ENCODE assay signal across 21 cellular contexts in the genomic region with DNA sequence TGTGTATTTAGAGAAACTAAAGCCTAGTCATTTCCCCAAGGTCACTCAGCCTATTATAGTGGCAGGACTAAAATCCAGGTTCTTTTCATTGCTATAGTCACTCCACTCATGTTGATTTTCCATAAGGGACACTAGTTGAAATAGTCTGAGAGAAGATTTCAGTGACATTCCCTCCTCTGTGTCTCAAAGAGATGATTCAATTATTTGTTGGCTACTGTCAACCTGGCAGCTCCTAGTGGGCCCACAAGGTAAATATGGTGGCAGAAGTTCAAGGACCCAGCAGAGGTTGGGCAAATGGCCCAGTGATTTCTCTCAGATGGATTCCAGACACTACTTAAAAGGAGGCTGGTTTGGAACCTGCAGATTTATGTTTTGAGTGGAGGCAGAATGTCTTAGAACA.
"Had no signal": no experiment of that assay in that cellular context is flagged by ENCODE, and none has a peak within 500 bp of the region (broad histone marks: within the 10 kb centered on the region; RNA-seq: fewer than 3 reads in every experiment).

No MANE protein-coding gene starts in this region.

- H3K36me3 Mint-ChIP-seq: activated naive CD8-positive, alpha-beta T cell had no signal

- H3K36me3 ChIP-seq: pancreas, uterus had no signal

- H3K27ac Mint-ChIP-seq: activated CD4-positive, alpha-beta memory T cell treated with anti-CD3 and anti-CD28 coated beads for 36 hours; activated naive CD8-positive, alpha-beta T cell; activated T-cell treated with anti-CD3 and anti-CD28 coated beads, Interleukin-2, amount 50 U/mL, for 72 hours; naive thymus-derived CD8-positive, alpha-beta T cell had no signal

- H3K9me3 ChIP-seq: body of pancreas, esophagus muscularis mucosa, pancreas, tibial artery, uterus had no signal

- H3K9me3 Mint-ChIP-seq: activated CD4-positive, alpha-beta memory T cell treated with anti-CD3 and anti-CD28 coated beads for 36 hours; activated T-cell treated with anti-CD3 and anti-CD28 coated beads, Interleukin-2, amount 50 U/mL, for 72 hours; central memory CD8-positive, alpha-beta T cell; memory B cell; naive thymus-derived CD8-positive, alpha-beta T cell had no signal

- H3K4me3 Mint-ChIP-seq: activated CD4-positive, alpha-beta memory T cell treated with anti-CD3 and anti-CD28 coated beads for 36 hours; activated naive CD8-positive, alpha-beta T cell; activated T-cell treated with anti-CD3 and anti-CD28 coated beads, Interleukin-2, amount 50 U/mL, for 72 hours; central memory CD8-positive, alpha-beta T cell; memory B cell; naive thymus-derived CD8-positive, alpha-beta T cell had no signal

- H3K27ac ChIP-seq: body of pancreas, esophagus muscularis mucosa, pancreas, tibial artery, uterus had no signal

- H3K4me1 ChIP-seq: body of pancreas, pancreas, tibial artery had no signal

- ATAC-seq: activated T-cell treated with anti-CD3 and anti-CD28 coated beads, Interleukin-2, amount 50 U/mL, for 72 hours; body of pancreas; naive thymus-derived CD8-positive, alpha-beta T cell; pancreas had no signal

- DNase-seq: activated CD4-positive, alpha-beta memory T cell treated with anti-CD3 and anti-CD28 coated beads for 36 hours; activated CD4-positive, alpha-beta T cell treated with anti-CD3 and anti-CD28 coated beads for 1 hour; activated gamma-delta T cell treated with Interleukin-2 at 50 U/mL for 16 hours; activated T-cell treated with anti-CD3 and anti-CD28 coated beads, Interleukin-2, amount 50 U/mL, for 72 hours; amygdala; body of pancreas; cortex of kidney; effector CD4-positive, alpha-beta T cell; hippocampal formation; left ventricle myocardium superior; naive thymus-derived CD8-positive, alpha-beta T cell; pancreas; stimulated activated CD4-positive, alpha-beta T cell treated with anti-CD3 and anti-CD28 coated beads, Interleukin-12 subunit alpha, Interleukin-12 subunit beta, amount 100 ng/mL, for 4 hours; stimulated activated CD4-positive, alpha-beta T cell treated with anti-CD3 and anti-CD28 coated beads, Interleukin-2, amount 100 ng/mL, for 24 hours; tibial artery; uterus had no signal

- H3K4me1 Mint-ChIP-seq: central memory CD8-positive, alpha-beta T cell; memory B cell had no signal

- H3K27me3 Mint-ChIP-seq: activated CD4-positive, alpha-beta memory T cell treated with anti-CD3 and anti-CD28 coated beads for 36 hours; activated naive CD8-positive, alpha-beta T cell; central memory CD8-positive, alpha-beta T cell; memory B cell; naive thymus-derived CD8-positive, alpha-beta T cell had no signal

- H3K27me3 ChIP-seq: body of pancreas, esophagus muscularis mucosa, pancreas, tibial artery, uterus had no signal

- H3K4me3 ChIP-seq: body of pancreas, esophagus muscularis mucosa, pancreas, tibial artery, uterus had no signal

- FAIRE-seq: keratinocyte, pancreas had no signal
